Comparison of ENCODE assay signal across 33 cellular contexts in genomic region chr1:34950428-34950827, GRCh38. TPM values are rescaled to one million over a fixed set of nuclear protein-coding genes. Genes with fewer than 3 reads are reported as not detected.
"Had no signal": no experiment of that assay in that cellular context is flagged by ENCODE, and none has a peak within 500 bp of the region (broad histone marks: within the 10 kb centered on the region; RNA-seq: fewer than 3 reads in every experiment).

No MANE protein-coding gene starts in this region.

- H3K27ac ChIP-seq: adrenal gland, ascending aorta, body of pancreas, brain microvascular endothelial cell, breast epithelium, cardiac muscle cell had no signal

- H3K4me3 ChIP-seq: adrenal gland, ascending aorta, body of pancreas, breast epithelium, cardiac muscle cell had no signal

- ATAC-seq: activated naive CD4-positive, alpha-beta T cell treated with anti-CD3 and anti-CD28 coated beads, Interleukin-2, amount 50 U/mL, for 72 hours; activated naive CD8-positive, alpha-beta T cell treated with anti-CD3 and anti-CD28 coated beads, Interleukin-2, amount 50 U/mL, for 24 hours; activated T-cell treated with anti-CD3 and anti-CD28 coated beads, Interleukin-2, amount 50 U/mL, for 4 hours; activated T-cell treated with anti-CD3 and anti-CD28 coated beads, Interleukin-2, amount 50 U/mL, for 72 hours; activated T-helper 17 cell treated with anti-CD3 and anti-CD28 coated beads, Interleukin-2, amount 50 U/mL, for 72 hours; body of pancreas had no signal

- H3K4me1 ChIP-seq: adrenal gland, ascending aorta, body of pancreas, breast epithelium had no signal

- H3K9me3 ChIP-seq: adrenal gland, ascending aorta, body of pancreas, breast epithelium had no signal

- H3K27me3 ChIP-seq: adrenal gland, ascending aorta, body of pancreas, brain microvascular endothelial cell, breast epithelium, cardiac muscle cell had no signal

- FAIRE-seq: astrocyte, bronchial epithelial cell had no signal

- H3K36me3 ChIP-seq: adrenal gland, ascending aorta, brain microvascular endothelial cell, breast epithelium, cardiac muscle cell had no signal

- DNase-seq: activated effector memory CD4-positive, alpha-beta T cell treated with anti-CD3 and anti-CD28 coated beads, Interleukin-2, amount 50 U/mL, for 16 hours; activated effector memory CD4-positive, alpha-beta T cell treated with Interleukin-2 at 50 U/mL for 16 hours; activated gamma-delta T cell; activated gamma-delta T cell treated with Interleukin-2 at 50 U/mL for 16 hours; activated naive CD4-positive, alpha-beta T cell; activated naive CD4-positive, alpha-beta T cell treated with anti-CD3 and anti-CD28 coated beads for 36 hours; activated naive CD4-positive, alpha-beta T cell treated with anti-CD3 and anti-CD28 coated beads, Interleukin-2, amount 10 ng/mL, durations not matched to agents 7 days and 5 days; activated naive CD4-positive, alpha-beta T cell treated with anti-CD3 and anti-CD28 coated beads, Interleukin-2, amount 50 U/mL, for 16 hours; activated naive CD4-positive, alpha-beta T cell treated with Interleukin-2 at 50 U/mL for 16 hours; activated naive CD8-positive, alpha-beta T cell treated with anti-CD3 and anti-CD28 coated beads for 36 hours; activated naive CD8-positive, alpha-beta T cell treated with anti-CD3 and anti-CD28 coated beads, Interleukin-2, amount 10 ng/mL, durations not matched to agents 7 days and 5 days; activated naive CD8-positive, alpha-beta T cell treated with anti-CD3 and anti-CD28 coated beads, Interleukin-2, amount 50 U/mL, for 24 hours; activated T-cell treated with anti-CD3 and anti-CD28 coated beads, Interleukin-2, amount 50 U/mL, for 24 hours; activated T-cell treated with anti-CD3 and anti-CD28 coated beads, Interleukin-2, amount 50 U/mL, for 4 hours; activated T-cell treated with anti-CD3 and anti-CD28 coated beads, Interleukin-2, amount 50 U/mL, for 48 hours; activated T-cell treated with anti-CD3 and anti-CD28 coated beads, Interleukin-2, amount 50 U/mL, for 72 hours; adrenal gland; amniotic stem cell; amygdala; anterior cingulate cortex; aorta; body of pancreas; brain microvascular endothelial cell; caudate nucleus; central memory CD4-positive, alpha-beta T cell; cerebellar nuclear complex had no signal

RNA-seq across cellular contexts. Expression of gene DLGAP3, which starts 21.0 kb away (rescaled TPM):
- total RNA-seq: ascending aorta, bronchial epithelial cell had no signal
